Comparison of ENCODE assay signal across 9 cellular contexts in genomic region chr17:57442401-57442823, GRCh38.
A peak's percentile ranks its signal among the peaks of the same experiment; 100 is the strongest.
DNase-seq lines count a peak whose midpoint lies in the region; ATAC-seq lines count a peak whose summit lies in the region.
"Had no signal": no experiment of that assay in that cellular context is flagged by ENCODE, and none has a peak within 500 bp of the region (broad histone marks: within the 10 kb centered on the region; RNA-seq: fewer than 3 reads in every experiment).

No MANE protein-coding gene starts in this region.

- H3K27ac Mint-ChIP-seq in activated naive CD4-positive, alpha-beta T cell treated with anti-CD3 and anti-CD28 coated beads for 36 hours, result peak overlapping the region; percentile 92
- peak overlapping the region; percentile 93 for H3K27ac Mint-ChIP-seq in activated CD8-positive, alpha-beta T cell treated with anti-CD3 and anti-CD28 coated beads, Interleukin-2, amount 10 ng/mL, durations not matched to agents 7 days and 5 days

- H3K27me3 Mint-ChIP-seq in activated naive CD4-positive, alpha-beta T cell treated with anti-CD3 and anti-CD28 coated beads for 36 hours (ENCODE audit: low read depth), result no peaks in the 10 kb centered on the region
- no peaks in the 10 kb centered on the region for H3K27me3 Mint-ChIP-seq in activated CD8-positive, alpha-beta T cell treated with anti-CD3 and anti-CD28 coated beads, Interleukin-2, amount 10 ng/mL, durations not matched to agents 7 days and 5 days (ENCODE audit: low read depth)

- CTCF ChIA-PET in activated naive CD4-positive, alpha-beta T cell treated with anti-CD3 and anti-CD28 coated beads for 36 hours (lab: Charles Lee), result interaction anchor here (1.5 to 3.2 kb wide), 3 partner anchors 19 to 199 kb away, joined by 6 to 46 read pairs (median 8); no protein-coding TSS in a partner anchor
- CTCF ChIA-PET in activated CD8-positive, alpha-beta T cell treated with anti-CD3 and anti-CD28 coated beads, Interleukin-2, amount 10 ng/mL, durations not matched to agents 7 days and 5 days (lab: Charles Lee), result interaction anchor here (2.7 to 4.7 kb wide), 4 partner anchors 13 to 199 kb away, joined by 11 to 58 read pairs (median 32); no protein-coding TSS in a partner anchor

- H3K27ac ChIP-seq in temporal lobe (ENCODE audit: low read depth, low read length), result peak overlapping the region; percentile 46

- no peak overlapping the region for H3K4me3 Mint-ChIP-seq in activated naive CD4-positive, alpha-beta T cell treated with anti-CD3 and anti-CD28 coated beads for 36 hours
- no peak overlapping the region for H3K4me3 Mint-ChIP-seq in activated CD8-positive, alpha-beta T cell treated with anti-CD3 and anti-CD28 coated beads, Interleukin-2, amount 10 ng/mL, durations not matched to agents 7 days and 5 days

- H3K9me3 Mint-ChIP-seq in activated naive CD4-positive, alpha-beta T cell treated with anti-CD3 and anti-CD28 coated beads for 36 hours, result no peaks in the 10 kb centered on the region
- no peaks in the 10 kb centered on the region for H3K9me3 Mint-ChIP-seq in activated CD8-positive, alpha-beta T cell treated with anti-CD3 and anti-CD28 coated beads, Interleukin-2, amount 10 ng/mL, durations not matched to agents 7 days and 5 days (ENCODE audit: insufficient read depth)

- H3K4me1 Mint-ChIP-seq in activated naive CD4-positive, alpha-beta T cell treated with anti-CD3 and anti-CD28 coated beads for 36 hours (ENCODE audit: low read depth), result peaks cover 77% of the 10 kb centered on the region
- peaks cover 78% of the 10 kb centered on the region for H3K4me1 Mint-ChIP-seq in activated CD8-positive, alpha-beta T cell treated with anti-CD3 and anti-CD28 coated beads, Interleukin-2, amount 10 ng/mL, durations not matched to agents 7 days and 5 days (ENCODE audit: low read depth)

- POLR2A ChIA-PET in activated CD8-positive, alpha-beta T cell treated with anti-CD3 and anti-CD28 coated beads, Interleukin-2, amount 10 ng/mL, durations not matched to agents 7 days and 5 days (lab: Charles Lee), result interaction anchor here (1.1 to 5.6 kb wide), 3 partner anchors 10 to 185 kb away, joined by 3 to 35 read pairs (median 5); no protein-coding TSS in a partner anchor

- DNase-seq in activated naive CD4-positive, alpha-beta T cell treated with anti-CD3 and anti-CD28 coated beads for 36 hours, result no peak
- no peak for DNase-seq in activated naive CD4-positive, alpha-beta T cell treated with Interleukin-2 at 50 U/mL for 16 hours
- DNase-seq in activated CD8-positive, alpha-beta T cell treated with anti-CD3 and anti-CD28 coated beads, Interleukin-2, amount 10 ng/mL, durations not matched to agents 7 days and 5 days, result no peak
- peak; percentile 69 for DNase-seq in islet precursor cell
- DNase-seq in NK-92 treated with Interleukin-12 subunit alpha and Interleukin-12 subunit beta, amount 100 ng/mL, for 24 hours (lab: John Stamatoyannopoulos, UW), result no peak
- DNase-seq: NCI-H1048 had no signal

- no peaks in the 10 kb centered on the region for H3K36me3 Mint-ChIP-seq in activated naive CD4-positive, alpha-beta T cell treated with anti-CD3 and anti-CD28 coated beads for 36 hours (ENCODE audit: low read depth)
- peaks cover 24% of the 10 kb centered on the region for H3K36me3 Mint-ChIP-seq in activated CD8-positive, alpha-beta T cell treated with anti-CD3 and anti-CD28 coated beads, Interleukin-2, amount 10 ng/mL, durations not matched to agents 7 days and 5 days (ENCODE audit: low read depth)

- no peak for ATAC-seq in activated CD8-positive, alpha-beta T cell treated with anti-CD3 and anti-CD28 coated beads, Interleukin-2, amount 10 ng/mL, durations not matched to agents 7 days and 5 days
- ATAC-seq in HG03135 (IDR thresholded peaks at IDR 0.05; ENCODE audit: unreplicated experiment), result no peak
- ATAC-seq in HG02884 (IDR thresholded peaks at IDR 0.05; ENCODE audit: unreplicated experiment), result no peak

- intact Hi-C loops in activated naive CD4-positive, alpha-beta T cell treated with anti-CD3 and anti-CD28 coated beads for 36 hours (cut with micrococcal nuclease), result loop anchor here (5.0 kb wide), 1 partner anchor 95 kb away; no protein-coding TSS in a partner anchor
